18 cellular contexts compared by ENCODE assay signal in the genomic region with DNA sequence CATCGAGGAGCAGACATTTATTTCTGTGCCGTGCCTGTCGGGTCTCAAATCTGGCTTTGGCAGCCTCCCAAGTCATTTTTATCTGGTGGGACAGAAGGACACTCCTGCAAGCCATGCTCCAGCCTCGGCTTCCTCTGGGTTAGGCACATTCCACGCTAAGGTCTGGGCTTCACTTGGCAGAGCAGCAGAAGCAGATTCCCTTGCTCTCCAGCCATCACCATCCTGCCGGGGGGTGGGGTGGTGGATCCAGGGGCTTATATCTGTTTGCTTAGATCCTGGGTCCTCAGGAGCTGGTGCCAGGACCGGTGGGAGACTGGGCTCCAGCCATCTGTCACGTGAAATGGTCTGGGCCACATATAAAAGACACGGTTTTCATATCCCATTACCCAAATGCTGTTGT.
A peak's percentile ranks its signal among the peaks of the same experiment; 100 is the strongest.
DNase-seq lines count a peak whose midpoint lies in the region; ATAC-seq lines count a peak whose summit lies in the region.
"Had no signal": no experiment of that assay in that cellular context is flagged by ENCODE, and none has a peak within 500 bp of the region (broad histone marks: within the 10 kb centered on the region; RNA-seq: fewer than 3 reads in every experiment).

No MANE protein-coding gene starts in this region.

- 19% methylated on average over 9 of the region's 9 CpGs for WGBS in right cardiac atrium

- no peaks in the 10 kb centered on the region for H3K36me3 ChIP-seq in iPS-18a (ENCODE audit: control insufficient read depth, low read depth, low read length)
- no peaks in the 10 kb centered on the region for H3K36me3 ChIP-seq in SJCRH30
- H3K36me3 ChIP-seq: BLaER1 treated with 17β-estradiol and CSF1 and Interleukin-3, amounts not matched to agents 10 nM and 100 nM had no signal

- peak; percentile 43 to 48 for ATAC-seq in right cardiac atrium
- ATAC-seq in Right ventricle myocardium superior (ENCODE audit: poor library complexity): no peak

- H3K4me3 ChIP-seq in right cardiac atrium (ENCODE audit: low read length) (no peak overlapping the region), iPS-18a (ENCODE audit: low read length) (peak overlapping the region; percentile 1), SJCRH30 (no peak overlapping the region)
- H3K4me3 ChIP-seq: BLaER1 treated with 17β-estradiol and CSF1 and Interleukin-3, amounts not matched to agents 10 nM and 100 nM; PC-9 had no signal

- DNase-seq in right cardiac atrium (no peak), Right ventricle myocardium superior (no peak), NCI-H524 treated with DMSO at 0.1 percent for 48 hours (lab: John Stamatoyannopoulos, UW) (peak; percentile 24), SJCRH30 (no peak), putamen (ENCODE audit: low spot score) (no peak), inferior parietal cortex (ENCODE audit: extremely low spot score) (no peak)
- DNase-seq: CD8-positive, alpha-beta memory T cell; DMS53; IMR-90; NCI-H1048; NCI-H146; NCI-H2081 treated with DMSO at 0.1 percent for 48 hours; NCI-H446 treated with DMSO at 0.1 percent for 48 hours; NCI-H774; PC-9 had no signal

- intact Hi-C loops in right cardiac atrium (cut with DNase I) (no loop called here), Right ventricle myocardium superior (cut with DNase I) (no loop called here)

- no peaks in the 10 kb centered on the region for H3K9me3 ChIP-seq in right cardiac atrium (ENCODE audit: control insufficient read depth, low read length)
- no peaks in the 10 kb centered on the region for H3K9me3 ChIP-seq in iPS-18a (ENCODE audit: control insufficient read depth, low read depth, low read length)
- H3K9me3 ChIP-seq in SJCRH30 (replicated peaks): no peaks in the 10 kb centered on the region

- H3K27me3 ChIP-seq in right cardiac atrium (ENCODE audit: control insufficient read depth, insufficient read depth) (no peaks in the 10 kb centered on the region), iPS-18a (ENCODE audit: control insufficient read depth, insufficient read depth, low read length) (peaks cover 7% of the 10 kb centered on the region), SJCRH30 (no peaks in the 10 kb centered on the region)
- H3K27me3 ChIP-seq: BLaER1 treated with 17β-estradiol and CSF1 and Interleukin-3, amounts not matched to agents 10 nM and 100 nM had no signal

- H3K9ac ChIP-seq in iPS-18a (ENCODE audit: low read length): no peak overlapping the region
- H3K9ac ChIP-seq: BLaER1 treated with 17β-estradiol and CSF1 and Interleukin-3, amounts not matched to agents 10 nM and 100 nM had no signal

- no peak overlapping the region for H3K27ac ChIP-seq in right cardiac atrium (ENCODE audit: low read length)
- no peak overlapping the region for H3K27ac ChIP-seq in iPS-18a (ENCODE audit: low read length)
- no peak overlapping the region for H3K27ac ChIP-seq in SJCRH30
- H3K27ac ChIP-seq: BLaER1 treated with 17β-estradiol and CSF1 and Interleukin-3, amounts not matched to agents 10 nM and 100 nM; PC-9; RWPE1 had no signal

- H3K4me1 ChIP-seq in right cardiac atrium (ENCODE audit: control insufficient read depth, insufficient read depth, low read length) (no peaks in the 10 kb centered on the region), iPS-18a (ENCODE audit: control insufficient read depth, low read depth, low read length) (peaks cover 15% of the 10 kb centered on the region), SJCRH30 (no peaks in the 10 kb centered on the region)
- H3K4me1 ChIP-seq: BLaER1 treated with 17β-estradiol and CSF1 and Interleukin-3, amounts not matched to agents 10 nM and 100 nM had no signal
